Comparison of ENCODE assay signal across 14 cellular contexts in genomic region chr14:29925736-29926135, GRCh38. TPM values are rescaled to one million over a fixed set of nuclear protein-coding genes. Genes with fewer than 3 reads are reported as not detected.
DNase-seq lines count a peak whose midpoint lies in the region; ATAC-seq and TF ChIP-seq lines count a peak whose summit lies in the region.
"Had no signal": no experiment of that assay in that cellular context is flagged by ENCODE, and none has a peak within 500 bp of the region (broad histone marks: within the 10 kb centered on the region; RNA-seq: fewer than 3 reads in every experiment).

No MANE protein-coding gene starts in this region.

- H4K20me1 ChIP-seq in MM.1S (ENCODE audit: insufficient read depth, low read length) (no peaks in the 10 kb centered on the region), neural progenitor cell (ENCODE audit: low read depth) (peaks cover 18% of the 10 kb centered on the region)

- H2AFZ ChIP-seq in MM.1S (ENCODE audit: low read length) (no peak overlapping the region), neural progenitor cell (replicated peaks) (no peak overlapping the region)

- H3K36me3 ChIP-seq in MM.1S (replicated peaks; ENCODE audit: insufficient read depth, low read length) (no peaks in the 10 kb centered on the region), neural progenitor cell (no peaks in the 10 kb centered on the region)

- H3K27me3 Mint-ChIP-seq in endothelial cell (ENCODE audit: unreplicated experiment) = peaks cover 7% of the 10 kb centered on the region
- H3K27me3 Mint-ChIP-seq in neural progenitor cell (ENCODE audit: insufficient read depth, low read depth) = peaks cover 3% of the 10 kb centered on the region

- no peaks in the 10 kb centered on the region for H3K4me1 ChIP-seq in MM.1S (ENCODE audit: low read length)
- H3K4me1 ChIP-seq in neural progenitor cell = peaks cover 22% of the 10 kb centered on the region
- H3K4me1 ChIP-seq in foreskin keratinocyte = peaks cover 3% of the 10 kb centered on the region

- H3K27ac Mint-ChIP-seq in endothelial cell (ENCODE audit: unreplicated experiment) = no peak overlapping the region
- H3K27ac Mint-ChIP-seq in neural progenitor cell = no peak overlapping the region
- H3K27ac Mint-ChIP-seq: CD8-positive, alpha-beta T cell had no signal

- H3K4me3 Mint-ChIP-seq in endothelial cell (ENCODE audit: unreplicated experiment) = peak overlapping the region; percentile 96
- H3K4me3 Mint-ChIP-seq in neural progenitor cell = peak overlapping the region; percentile 95

- H3K27ac ChIP-seq in C4-2B (peak overlapping the region; percentile 94), MM.1S (ENCODE audit: low read length) (no peak overlapping the region), neural progenitor cell (no peak overlapping the region), foreskin keratinocyte (no peak overlapping the region)

- H3K27me3 ChIP-seq in MM.1S (replicated peaks; ENCODE audit: insufficient read depth, low read length) (no peaks in the 10 kb centered on the region), neural progenitor cell (peaks cover 48% of the 10 kb centered on the region), foreskin keratinocyte (peaks cover 27% of the 10 kb centered on the region)

- no peaks in the 10 kb centered on the region for H3K9me3 ChIP-seq in MM.1S (replicated peaks; ENCODE audit: insufficient read depth, low read length)
- no peaks in the 10 kb centered on the region for H3K9me3 ChIP-seq in neural progenitor cell (ENCODE audit: low read depth)

- DNase-seq in MM.1S (no peak), endothelial cell (ENCODE audit: low spot score) (no peak), neural progenitor cell (ENCODE audit: low spot score) (peak; percentile 23), T-helper 1 cell (no peak), NCI-H446 treated with DMSO at 0.1 percent for 48 hours (lab: John Stamatoyannopoulos, UW) (no peak), foreskin keratinocyte (no peak)
- DNase-seq: activated CD4-positive, alpha-beta T cell treated with anti-CD3 and anti-CD28 coated beads, Interleukin-2, amount 50 U/mL, for 1 hour; activated naive CD4-positive, alpha-beta T cell; CD8-positive, alpha-beta T cell; NCI-H1048; nucleus accumbens; stimulated activated CD4-positive, alpha-beta T cell treated with anti-CD3 and anti-CD28 coated beads, Interleukin-4, amount 100 ng/mL, for 1 hour had no signal

- H3K4me1 Mint-ChIP-seq in endothelial cell (ENCODE audit: unreplicated experiment) (peaks cover 21% of the 10 kb centered on the region), neural progenitor cell (peaks cover 22% of the 10 kb centered on the region)

- H3K4me2 ChIP-seq in MM.1S (ENCODE audit: low read depth, low read length) (peak overlapping the region; percentile 86), neural progenitor cell (peak overlapping the region; percentile 96)

- H3K79me2 ChIP-seq in MM.1S (ENCODE audit: low read length) (no peaks in the 10 kb centered on the region), neural progenitor cell (ENCODE audit: low read depth) (peaks cover 8% of the 10 kb centered on the region)

- H3F3A ChIP-seq in MM.1S (ENCODE audit: insufficient read depth, low read length) (0 out of 2 replicates have a peak, but pooled peaks cover 3% of the 10 kb centered on the region), neural progenitor cell (ENCODE audit: low read depth) (peaks cover 26% of the 10 kb centered on the region)

- ATAC-seq in HG03342 (IDR thresholded peaks at IDR 0.05; ENCODE audit: unreplicated experiment) (no peak), foreskin keratinocyte (no peak)
- ATAC-seq: CD8-positive, alpha-beta T cell had no signal

- H3K9me2 ChIP-seq in MM.1S (replicated peaks; ENCODE audit: insufficient read depth, low read length) = no peaks in the 10 kb centered on the region

- H3K9me3 Mint-ChIP-seq in endothelial cell (ENCODE audit: unreplicated experiment) (no peaks in the 10 kb centered on the region), neural progenitor cell (no peaks in the 10 kb centered on the region)
- H3K9me3 Mint-ChIP-seq: CD8-positive, alpha-beta T cell had no signal

- H3K36me3 Mint-ChIP-seq in endothelial cell (ENCODE audit: low read depth, unreplicated experiment) (peaks cover 3% of the 10 kb centered on the region), neural progenitor cell (no peaks in the 10 kb centered on the region)
- H3K36me3 Mint-ChIP-seq: CD8-positive, alpha-beta T cell had no signal

- TF ChIP-seq CTCF in C4-2B (conservative IDR thresholded peaks at IDR 0.05) (no peak), MM.1S (IDR thresholded peaks at IDR 0.05; ENCODE audit: low read length) (no peak), endothelial cell (IDR thresholded peaks at IDR 0.05; ENCODE audit: unreplicated experiment) (no peak), neural progenitor cell (IDR thresholded peaks at IDR 0.05) (no peak), foreskin keratinocyte (conservative IDR thresholded peaks at IDR 0.05) (no peak)

- no peak overlapping the region for H3K9ac ChIP-seq in MM.1S (ENCODE audit: low read length)
- H3K9ac ChIP-seq in neural progenitor cell = no peak overlapping the region

- H3K4me3 ChIP-seq in MM.1S (ENCODE audit: low read length) = no peak overlapping the region
- peak overlapping the region; percentile 97 for H3K4me3 ChIP-seq in neural progenitor cell

RNA-seq across cellular contexts. Expression of gene PRKD1, which starts 1.9 kb away (rescaled TPM):
- 9.0 TPM for total RNA-seq in endothelial cell (ENCODE audit: unreplicated experiment)
- 8.1 and 8.7 TPM in 2 replicates for total RNA-seq in neural progenitor cell (ENCODE audit: low replicate concordance)
- 0.27 and 0.60 TPM in 2 replicates for total RNA-seq in foreskin keratinocyte
- 0.13 and 0.23 TPM in 2 replicates for polyA plus RNA-seq in foreskin keratinocyte
- total RNA-seq: CD8-positive, alpha-beta T cell had no signal
